Comparison of ENCODE assay signal across 14 cellular contexts in the genomic region with DNA sequence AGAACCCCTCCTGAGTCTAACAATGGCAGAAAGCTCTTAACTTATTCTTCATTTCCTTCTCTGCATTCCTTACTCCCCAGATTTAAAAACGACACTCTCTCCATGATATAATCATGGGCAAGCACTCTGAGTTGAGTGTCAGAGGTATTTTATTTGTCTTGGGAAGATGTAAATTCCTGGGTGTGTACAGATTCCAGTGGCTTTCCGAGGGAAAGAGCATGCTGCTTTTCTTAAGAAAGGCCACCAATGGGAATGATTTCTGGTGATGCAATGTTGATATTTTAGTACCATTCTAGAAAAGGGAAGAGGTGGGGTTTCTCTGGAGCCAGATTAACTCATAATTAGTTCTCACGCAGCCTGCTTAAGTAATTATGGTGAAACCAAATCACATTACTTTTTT. TPM values are rescaled to one million over a fixed set of nuclear protein-coding genes. Genes with fewer than 3 reads are reported as not detected.
DNase-seq lines count a peak whose midpoint lies in the region; ATAC-seq, FAIRE-seq and TF ChIP-seq lines count a peak whose summit lies in the region.
"Had no signal": no experiment of that assay in that cellular context is flagged by ENCODE, and none has a peak within 500 bp of the region (broad histone marks: within the 10 kb centered on the region; RNA-seq: fewer than 3 reads in every experiment).

No MANE protein-coding gene starts in this region.

- H3K4me3 ChIP-seq in PC-3 (ENCODE audit: low read length) (no peak overlapping the region), fibroblast of the aortic adventitia (ENCODE audit: low read depth, low read length) (no peak overlapping the region), BE2C (ENCODE audit: low read depth, low read length) (no peak overlapping the region)

- H3K4me1 ChIP-seq in PC-3 (ENCODE audit: insufficient read depth, low read length) (no peaks in the 10 kb centered on the region), BE2C (no peaks in the 10 kb centered on the region)

- no peaks in the 10 kb centered on the region for H3K9me2 ChIP-seq in PC-3 (replicated peaks; ENCODE audit: low read length)

- no peak overlapping the region for H2AFZ ChIP-seq in PC-3 (ENCODE audit: low read length)

- POLR2A ChIA-PET in PC-3 (lab: Charles Lee; ENCODE audit: unreplicated experiment): no interaction called here

- intact Hi-C loops in PC-3 (cut with micrococcal nuclease): no loop called here

- no peaks in the 10 kb centered on the region for H3K36me3 ChIP-seq in PC-3 (ENCODE audit: low read depth, low read length)
- H3K36me3 ChIP-seq in BE2C: no peaks in the 10 kb centered on the region

- H3K9me3 ChIP-seq in PC-3 (ENCODE audit: low read length) (peaks cover 5% of the 10 kb centered on the region; the same call in 1 of the 2 replicates), BE2C (no peaks in the 10 kb centered on the region)

- TF ChIP-seq POLR2A in erythroblast (IDR thresholded peaks at IDR 0.05; ENCODE audit: low read length): no peak

- H3K27me3 ChIP-seq in PC-3 (ENCODE audit: low read length) (0 out of 2 replicates have a peak, but pooled peaks cover 5% of the 10 kb centered on the region), BE2C (no peaks in the 10 kb centered on the region)

- no peak overlapping the region for H3K4me2 ChIP-seq in PC-3 (ENCODE audit: low read length)

- H3K27ac ChIP-seq in PC-3 (ENCODE audit: low read length): no peak overlapping the region

- TF ChIP-seq CTCF in PC-3 (conservative IDR thresholded peaks at IDR 0.05; ENCODE audit: low read depth, low read length) (no peak), fibroblast of the aortic adventitia (IDR thresholded peaks at IDR 0.05; ENCODE audit: insufficient read depth, low read length) (no peak), BE2C (IDR thresholded peaks at IDR 0.05; ENCODE audit: low read depth, low read length) (no peak)

- no peak for FAIRE-seq in urothelium cell line (lab: Jason Lieb, UNC)

- H3F3A ChIP-seq in PC-3 (ENCODE audit: low read length, unreplicated experiment): no peaks in the 10 kb centered on the region

- BruUV-seq in PC-3 (replicated peaks; lab: Mats Ljungman, UMichigan): no TSS peak

- H4K20me1 ChIP-seq in PC-3 (ENCODE audit: low read length): no peaks in the 10 kb centered on the region

- CTCF ChIA-PET in PC-3 (lab: Charles Lee): no interaction called here

- H3K9ac ChIP-seq in PC-3 (ENCODE audit: low read length): no peak overlapping the region

- ATAC-seq in PC-3 (no peak), GM18909 (IDR thresholded peaks at IDR 0.05; ENCODE audit: poor library complexity, unreplicated experiment) (no peak)

- no peaks in the 10 kb centered on the region for H3K79me2 ChIP-seq in PC-3 (ENCODE audit: low read length)

- DNase-seq in SIG-M5 treated with dmso at 0.1 percent for 504 hours (lab: John Stamatoyannopoulos, UW; ENCODE audit: unreplicated experiment) (peak; percentile 71), SIG-M5 (lab: John Stamatoyannopoulos, UW) (no peak), PC-3 (peak; percentile 44), fibroblast of the aortic adventitia (ENCODE audit: low read depth) (peak; percentile 17), urothelium cell line (ENCODE audit: low spot score) (peak; percentile 32), erythroblast (lab: John Stamatoyannopoulos, UW) (no peak), BE2C (no peak)
- DNase-seq: 8988T; activated naive CD4-positive, alpha-beta T cell; central memory CD4-positive, alpha-beta T cell; NCI-H1105; NCI-H526; SHP77 treated with DMSO at 0.1 percent for 48 hours had no signal

RNA-seq across cellular contexts. Expression of gene BTG3, which starts 47.7 kb away (rescaled TPM):
- total RNA-seq in PC-3 (2014; rRNA removed) (7.1 and 11.9 TPM in 2 replicates), fibroblast of the aortic adventitia (ENCODE audit: low replicate concordance) (43.7 and 122 TPM in 2 replicates)
- polyA plus RNA-seq in BE2C (2012; ENCODE audit: insufficient read depth, insufficient read length, low read depth): 13.6 TPM

Comparison
In these comparisons a context has a peak if more than half of its experiments do, and no peak if none do; other contexts are left out.
1. DNase-seq: peak in SIG-M5 treated with dmso at 0.1 percent for 504 hours (single experiment), PC-3 (single experiment), fibroblast of the aortic adventitia (single experiment) and urothelium cell line (single experiment); none in SIG-M5 (single experiment), erythroblast (0 of 2) and BE2C (single experiment).